21 cellular contexts compared by ENCODE assay signal in genomic region chr5:135340568-135340967, GRCh38. TPM values are rescaled to one million over a fixed set of nuclear protein-coding genes. Genes with fewer than 3 reads are reported as not detected.
DNase-seq lines count a peak whose midpoint lies in the region; ATAC-seq, FAIRE-seq and TF ChIP-seq lines count a peak whose summit lies in the region.
"Had no signal": no experiment of that assay in that cellular context is flagged by ENCODE, and none has a peak within 500 bp of the region (broad histone marks: within the 10 kb centered on the region; RNA-seq: fewer than 3 reads in every experiment).

No MANE protein-coding gene starts in this region.

- no peak overlapping the region for H2AFZ ChIP-seq in HepG2 (ENCODE audit: low read length)

- H3K4me1 ChIP-seq in Peyer's patch (peaks cover 0 to 33% (median 5%) of the 10 kb centered on the region in 4 donors), small intestine (ENCODE audit: control insufficient read depth in 2 of 2, insufficient read depth in 1 of 2, low read depth in 1 of 2, low read length in 1 of 2) (peaks cover 3 to 19% of the 10 kb centered on the region in 2 donors), HepG2 (ENCODE audit: insufficient read depth, low read length) (peaks cover 14% of the 10 kb centered on the region; the same call in 1 of the 2 replicates)
- H3K4me1 ChIP-seq: BLaER1 treated with 17β-estradiol and CSF1 and Interleukin-3, amounts not matched to agents 10 nM and 100 nM had no signal

- intact Hi-C loops in HepG2 (cut with micrococcal nuclease; ENCODE audit: unreplicated experiment) = no loop called here

- TF ChIP-seq CTCF in Peyer's patch (IDR thresholded peaks at IDR 0.05) (no peak), fibroblast of villous mesenchyme (IDR thresholded peaks at IDR 0.05; ENCODE audit: insufficient read depth, low read depth, low read length) (no peak), HepG2 (CRISPR knock-in tag; IDR thresholded peaks at IDR 0.05) (no peak)

- H3K9me3 Mint-ChIP-seq in activated T-cell treated with anti-CD3 and anti-CD28 coated beads, Interleukin-2, amount 50 U/mL, for 24 hours = no peaks in the 10 kb centered on the region
- H3K9me3 Mint-ChIP-seq: CD4-positive, alpha-beta memory T cell had no signal

- H3K27ac Mint-ChIP-seq in activated T-cell treated with anti-CD3 and anti-CD28 coated beads, Interleukin-2, amount 50 U/mL, for 24 hours = peak overlapping the region; percentile 47

- POLR2A ChIA-PET in HepG2 (lab: Yijun Ruan, JAX) = no interaction called here

- H3K27me3 Mint-ChIP-seq in activated T-cell treated with anti-CD3 and anti-CD28 coated beads, Interleukin-2, amount 50 U/mL, for 24 hours = no peaks in the 10 kb centered on the region
- H3K27me3 Mint-ChIP-seq: CD4-positive, alpha-beta memory T cell had no signal

- H4K20me1 ChIP-seq in HepG2 (ENCODE audit: insufficient read depth, low read length) = no peaks in the 10 kb centered on the region

- no peak overlapping the region for H3K9ac ChIP-seq in HepG2 (ENCODE audit: insufficient read depth, low read depth, low read length)
- H3K9ac ChIP-seq: BLaER1 treated with 17β-estradiol and CSF1 and Interleukin-3, amounts not matched to agents 10 nM and 100 nM had no signal

- H3K36me3 ChIP-seq in Peyer's patch = peaks cover 0 to 96% (median 0%) of the 10 kb centered on the region in 3 donors
- peaks cover 11 to 17% of the 10 kb centered on the region in 2 donors for H3K36me3 ChIP-seq in small intestine (ENCODE audit: control insufficient read depth in 2 of 2, insufficient read depth in 2 of 2, low read length in 2 of 2)
- peaks cover 51 to 97% of the 10 kb centered on the region in 2 experiments for H3K36me3 ChIP-seq in HepG2 (replicated peaks in 1 of 2; ENCODE audit: control insufficient read depth in 1 of 2, insufficient read depth in 2 of 2, low read length in 2 of 2)

- BruUV-seq in HepG2 (replicated peaks; lab: Mats Ljungman, UMichigan) = no TSS peak

- TF ChIP-seq RAD21 in HepG2 (CRISPR knock-in tag; IDR thresholded peaks at IDR 0.05) = no peak

- no peak overlapping the region for H3K4me3 Mint-ChIP-seq in activated T-cell treated with anti-CD3 and anti-CD28 coated beads, Interleukin-2, amount 50 U/mL, for 24 hours
- H3K4me3 Mint-ChIP-seq: CD4-positive, alpha-beta memory T cell had no signal

- H3K9me3 ChIP-seq in Peyer's patch (no peaks in the 10 kb centered on the region), small intestine (ENCODE audit: control insufficient read depth, low read depth) (no peaks in the 10 kb centered on the region), HepG2 (ENCODE audit: low read length) (no peaks in the 10 kb centered on the region)
- H3K9me3 ChIP-seq: BLaER1 treated with 17β-estradiol and CSF1 and Interleukin-3, amounts not matched to agents 10 nM and 100 nM had no signal

- no peaks in the 10 kb centered on the region for H3K4me1 Mint-ChIP-seq in activated T-cell treated with anti-CD3 and anti-CD28 coated beads, Interleukin-2, amount 50 U/mL, for 24 hours (ENCODE audit: low read depth)
- H3K4me1 Mint-ChIP-seq: CD4-positive, alpha-beta memory T cell had no signal

- FAIRE-seq in small intestine (lab: Jason Lieb, UNC) (no peak), HepG2 (lab: Jason Lieb, UNC) (no peak), GM12892 (lab: Jason Lieb, UNC) (no peak)
- FAIRE-seq: G401.6, GM18507 had no signal

- no peaks in the 10 kb centered on the region for H3K79me2 ChIP-seq in HepG2 (ENCODE audit: insufficient read depth, low read length)

- no peak for TF ChIP-seq EP300 in HepG2 (IDR thresholded peaks at IDR 0.05; ENCODE audit: low read depth in 2 of 2, low read length in 2 of 2)
- no peak for TF ChIP-seq EP300 in HepG2 (CRISPR knock-in tag; IDR thresholded peaks at IDR 0.05; ENCODE audit: borderline replicate concordance)

- DNase-seq in activated T-cell treated with anti-CD3 and anti-CD28 coated beads, Interleukin-2, amount 50 U/mL, for 24 hours = no peak
- DNase-seq in activated T-cell treated with anti-CD3 and anti-CD28 coated beads, Interleukin-2, amount 50 U/mL, for 1 hour = no peak
- DNase-seq in Peyer's patch (peak in 2 of 3 donors; percentile 39 to 47), fibroblast of villous mesenchyme (ENCODE audit: low read depth) (peak; percentile 28), small intestine (peak; percentile 51), HepG2 (ENCODE audit: low spot score) (no peak), GM12892 (ENCODE audit: insufficient read length) (no peak)
- DNase-seq: ACHN; Calu3; CD4-positive, alpha-beta memory T cell; GOT3; Karpas-422; NCI-H187; NCI-H2107; NCI-H69 had no signal

- peak overlapping the region in 1 of 4 donors; percentile 42 for H3K27ac ChIP-seq in Peyer's patch
- H3K27ac ChIP-seq in small intestine (ENCODE audit: low read depth in 1 of 2, low read length in 1 of 2) = peak overlapping the region; percentile 33 to 81
- no peak overlapping the region for H3K27ac ChIP-seq in HepG2 (ENCODE audit: extremely low read length, insufficient read depth, low read length)
- H3K27ac ChIP-seq: 22Rv1; BLaER1 treated with 17β-estradiol and CSF1 and Interleukin-3, amounts not matched to agents 10 nM and 100 nM had no signal

- H3K27me3 ChIP-seq in Peyer's patch = no peaks in the 10 kb centered on the region
- no peaks in the 10 kb centered on the region for H3K27me3 ChIP-seq in small intestine (ENCODE audit: control insufficient read depth in 2 of 2, insufficient read depth in 2 of 2, low read length in 2 of 2)
- H3K27me3 ChIP-seq in HepG2 (ENCODE audit: control insufficient read depth in 1 of 2, insufficient read depth in 2 of 2, low read length in 2 of 2) = no peaks in the 10 kb centered on the region
- H3K27me3 ChIP-seq: BLaER1 treated with 17β-estradiol and CSF1 and Interleukin-3, amounts not matched to agents 10 nM and 100 nM had no signal

- TF ChIP-seq POLR2A in Peyer's patch (IDR thresholded peaks at IDR 0.05) (no peak), HepG2 (IDR thresholded peaks at IDR 0.05; ENCODE audit: insufficient read depth in 1 of 2, low read depth in 2 of 2, low read length in 2 of 2) (no peak), GM12892 (IDR thresholded peaks at IDR 0.05; ENCODE audit: low read depth, low read length) (no peak)

- no peak overlapping the region for H3K4me2 ChIP-seq in HepG2 (ENCODE audit: low read depth, low read length)
- H3K4me2 ChIP-seq: BLaER1 treated with 17β-estradiol and CSF1 and Interleukin-3, amounts not matched to agents 10 nM and 100 nM had no signal

- 12 to 63% (median 43%) methylated on average over 2 of the region's 2 CpGs for WGBS in small intestine, 3 donors
- 86% methylated on average over 2 of the region's 2 CpGs for WGBS in HepG2 (ENCODE audit: low lambda C conversion rate)

- in situ Hi-C loops in HepG2 (cut with HindIII; ENCODE audit: extremely low pct_ligation_motif_present, low pct_unique_long_range_greater_than_20kb) = no loop called here

- CTCF ChIA-PET in HepG2 (lab: Yijun Ruan, JAX; ENCODE audit: low intra/inter-chr PET ratio, low total read pairs) = no interaction called here

- no peak overlapping the region for H3K4me3 ChIP-seq in Peyer's patch
- no peak overlapping the region for H3K4me3 ChIP-seq in fibroblast of villous mesenchyme (ENCODE audit: low read depth, low read length)
- H3K4me3 ChIP-seq in small intestine (ENCODE audit: low read depth in 1 of 2, low read length in 2 of 2) = no peak overlapping the region
- no peak overlapping the region for H3K4me3 ChIP-seq in HepG2 (replicated peaks in 1 of 3; ENCODE audit: insufficient read depth in 1 of 3, low read depth in 2 of 3, low read length in 3 of 3)
- H3K4me3 ChIP-seq: BLaER1 treated with 17β-estradiol and CSF1 and Interleukin-3, amounts not matched to agents 10 nM and 100 nM had no signal

- ATAC-seq in HepG2 = no peak
- no peak for ATAC-seq in HG02970 (IDR thresholded peaks at IDR 0.05; ENCODE audit: low FRiP score, unreplicated experiment)
- ATAC-seq: Panc1 had no signal

- peaks cover 99% of the 10 kb centered on the region for H3K36me3 Mint-ChIP-seq in activated T-cell treated with anti-CD3 and anti-CD28 coated beads, Interleukin-2, amount 50 U/mL, for 24 hours (ENCODE audit: low read depth)

RNA-seq across cellular contexts. Expression of gene MACROH2A1, which starts 58.5 kb away (rescaled TPM):
- total RNA-seq in Peyer's patch = 100 to 1,000 TPM; 407 to 489 (median 431) TPM
- total RNA-seq in fibroblast of villous mesenchyme = 161 and 171 TPM in 2 replicates
- polyA plus RNA-seq in small intestine = 100 to 1,000 TPM; 154 to 223 (median 198) TPM
- total RNA-seq in HepG2 (2016; rRNA removed; fragmentation: Illumina TruSeq; extraction: Trizol) = 141 and 158 TPM in 2 replicates
- 34.0 and 36.6 TPM in 2 replicates for total RNA-seq in HepG2 (2016; cell fraction: cytosol; rRNA removed; fragmentation: Illumina TruSeq; extraction: Trizol; ENCODE audit: low read depth)
- 139 and 158 TPM in 2 replicates for total RNA-seq in HepG2 (2016; cell fraction: insoluble cytoplasmic fraction; rRNA removed; fragmentation: Illumina TruSeq; extraction: Trizol)
- 72.7 and 73.0 TPM in 2 replicates for total RNA-seq in HepG2 (2016; cell fraction: membrane; rRNA removed; fragmentation: Illumina TruSeq; extraction: Trizol)
- total RNA-seq in HepG2 (2016; cell fraction: nucleus; rRNA removed; fragmentation: Illumina TruSeq; extraction: Trizol) = 138 and 155 TPM in 2 replicates
- polyA plus RNA-seq in HepG2 (2011; rRNA removed) = 64.7 and 69.1 TPM in 2 replicates
- polyA plus RNA-seq in HepG2 (2011; cell fraction: cytosol; rRNA removed) = 58.5 and 70.5 TPM in 2 replicates
- polyA plus RNA-seq in HepG2 (2011; cell fraction: nucleus; rRNA removed) = 131 and 137 TPM in 2 replicates
- 67.6 and 67.7 TPM in 2 replicates for polyA plus RNA-seq in HepG2 (2012)
- 42.2 and 45.6 TPM in 2 replicates for polyA plus RNA-seq in HepG2 (2016; cell fraction: cytosol; fragmentation: Illumina TruSeq; extraction: Trizol; ENCODE audit: low read depth)
- 188 and 202 TPM in 2 replicates for polyA plus RNA-seq in HepG2 (2016; cell fraction: insoluble cytoplasmic fraction; fragmentation: Illumina TruSeq; extraction: Trizol; ENCODE audit: low read depth)
- polyA plus RNA-seq in HepG2 (2016; cell fraction: membrane; fragmentation: Illumina TruSeq; extraction: Trizol; ENCODE audit: low read depth) = 69.9 and 70.3 TPM in 2 replicates
- 226 and 231 TPM in 2 replicates for polyA plus RNA-seq in HepG2 (2016; cell fraction: nucleus; fragmentation: Illumina TruSeq; extraction: Trizol; ENCODE audit: insufficient read depth, low read depth)
- polyA minus RNA-seq in HepG2 (2011; rRNA and poly(A)+ RNA removed; ENCODE audit: low replicate concordance) = 58.8 and 154 TPM in 2 replicates
- 32.4 and 34.2 TPM in 2 replicates for polyA minus RNA-seq in HepG2 (2011; cell fraction: cytosol; rRNA and poly(A)+ RNA removed)
- polyA minus RNA-seq in HepG2 (2011; cell fraction: nucleus; rRNA and poly(A)+ RNA removed) = 125 and 144 TPM in 2 replicates
- polyA plus RNA-seq in GM12892 (2012; ENCODE audit: missing spikeins) = 133 TPM

Comparison
In these comparisons a context has a peak if more than half of its experiments do, and no peak if none do; other contexts are left out.
1. DNase-seq: peak in Peyer's patch (2 of 3), fibroblast of villous mesenchyme (single experiment) and small intestine (single experiment); none in activated T-cell treated with anti-CD3 and anti-CD28 coated beads, Interleukin-2, amount 50 U/mL, for 24 hours (single experiment), activated T-cell treated with anti-CD3 and anti-CD28 coated beads, Interleukin-2, amount 50 U/mL, for 1 hour (single experiment), HepG2 (single experiment) and GM12892 (single experiment).